ENCODE assay signal across 6 cellular contexts in genomic region chr12:51337336-51337735, GRCh38. TPM values are rescaled to one million over a fixed set of nuclear protein-coding genes. Genes with fewer than 3 reads are reported as not detected.
"Had no signal": no experiment of that assay in that cellular context is flagged by ENCODE, and none has a peak within 500 bp of the region (broad histone marks: within the 10 kb centered on the region; RNA-seq: fewer than 3 reads in every experiment).

No MANE protein-coding gene starts in this region.

RNA-seq across cellular contexts. Expression of gene CELA1, which starts 9.1 kb away (rescaled TPM):
- total RNA-seq: GM23248, H1, H4, H7, H9, HFFc6 had no signal
- polyA plus RNA-seq: GM23248 had no signal

RNA-seq across cellular contexts. Expression of gene BIN2, which starts 13.4 kb away (rescaled TPM):
- total RNA-seq: GM23248, H1, H4, H9, HFFc6 had no signal
- polyA plus RNA-seq: GM23248, H1 had no signal
